Comparison of ENCODE assay signal across 7 cellular contexts in the genomic region with DNA sequence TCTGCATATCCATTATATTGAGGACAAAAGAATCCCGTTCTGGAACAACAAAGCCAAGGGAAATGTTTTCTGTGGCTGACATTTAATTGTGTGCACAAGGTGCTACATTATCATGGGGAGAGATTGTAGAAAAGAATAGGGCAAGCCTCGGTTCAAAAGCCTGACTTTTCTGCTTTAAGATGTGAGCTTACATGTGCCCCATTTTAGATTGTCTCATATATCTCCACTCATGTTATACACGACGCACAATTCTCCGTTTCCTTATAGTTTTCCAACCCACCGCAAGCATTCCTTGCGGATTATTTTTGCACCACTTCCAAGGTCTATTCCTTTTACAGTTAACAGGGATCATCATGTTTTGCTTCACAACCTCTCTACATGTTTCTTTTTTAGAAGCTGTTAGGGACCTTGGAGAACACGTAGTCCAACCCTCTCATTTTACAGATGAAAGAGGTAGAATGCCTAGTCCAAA.
DNase-seq lines count a peak whose midpoint lies in the region; ATAC-seq and TF ChIP-seq lines count a peak whose summit lies in the region.

No MANE protein-coding gene starts in this region.

- H3K4me3 ChIP-seq in GM23338, result peak overlapping the region; percentile 65
- peak overlapping the region in 3 of 7 experiments; percentile 44 to 66 (median 57) for H3K4me3 ChIP-seq in skin epidermis

- TF ChIP-seq CTCF in GM23338 (conservative IDR thresholded peaks at IDR 0.05; ENCODE audit: low read depth in 2 of 2), result no peak
- peak; percentile 54 for TF ChIP-seq CTCF in glutamatergic neuron (IDR thresholded peaks at IDR 0.05; ENCODE audit: partially characterized antibody, unreplicated experiment)

- H3K27me3 Mint-ChIP-seq in GM23338 (ENCODE audit: insufficient read depth, low read depth, poor library complexity), result peaks cover 18% of the 10 kb centered on the region
- H3K27me3 Mint-ChIP-seq in T-cell, result peaks cover 8 to 23% of the 10 kb centered on the region in 2 donors
- H3K27me3 Mint-ChIP-seq in glutamatergic neuron (ENCODE audit: unreplicated experiment), result peaks cover 8% of the 10 kb centered on the region

- H3K4me1 ChIP-seq in GM23338 (ENCODE audit: insufficient read depth), result peaks cover 41% of the 10 kb centered on the region

- peak overlapping the region; percentile 83 for H3K4me2 ChIP-seq in GM23338

- H3K36me3 ChIP-seq in GM23338 (ENCODE audit: insufficient read depth), result no peaks in the 10 kb centered on the region

- no peaks in the 10 kb centered on the region for H3K79me2 ChIP-seq in GM23338 (replicated peaks; ENCODE audit: insufficient read depth)

- H3K9me2 ChIP-seq in GM23338 (ENCODE audit: insufficient read depth), result 0 out of 2 replicates have a peak, but pooled peaks cover 3% of the 10 kb centered on the region

- ATAC-seq in GM23338 (no peak), T-cell (replicated peaks in 1 of 4) (no peak), HG03196 (IDR thresholded peaks at IDR 0.05; ENCODE audit: unreplicated experiment) (no peak)

- H3K4me1 Mint-ChIP-seq in GM23338 (peaks cover 43% of the 10 kb centered on the region), T-cell (peaks cover 4 to 12% (median 5%) of the 10 kb centered on the region in 3 donors), glutamatergic neuron (ENCODE audit: low read depth, unreplicated experiment) (peaks cover 38% of the 10 kb centered on the region)

- H3F3A ChIP-seq in GM23338 (replicated peaks; ENCODE audit: low read depth), result no peaks in the 10 kb centered on the region; the same call in 1 of the 2 replicates

- DNase-seq in GM23338 (ENCODE audit: low spot score) (no peak), T-cell (no peak), glutamatergic neuron (no peak), T1000 (lab: John Stamatoyannopoulos, UW) (no peak), NCI-H1694 (lab: John Stamatoyannopoulos, UW) (no peak)

- H3K27ac ChIP-seq in GM23338 (ENCODE audit: low read depth), result no peak overlapping the region
- peak overlapping the region in 11 of 21 experiments; percentile 84 to 95 (median 91) for H3K27ac ChIP-seq in skin epidermis

- H3K27ac Mint-ChIP-seq in GM23338 (no peak overlapping the region), T-cell (no peak overlapping the region), glutamatergic neuron (ENCODE audit: unreplicated experiment) (peak overlapping the region; percentile 79)

- no peaks in the 10 kb centered on the region for H3K9me3 Mint-ChIP-seq in GM23338
- no peaks in the 10 kb centered on the region for H3K9me3 Mint-ChIP-seq in T-cell
- peaks cover 11% of the 10 kb centered on the region for H3K9me3 Mint-ChIP-seq in glutamatergic neuron (ENCODE audit: unreplicated experiment)

- CTCF ChIA-PET in T-cell (lab: Charles Lee), result interaction anchor here (0.6 to 4.3 kb wide), 15 partner anchors 10 to 650 kb away, joined by 3 to 32 read pairs (median 4); no protein-coding TSS in a partner anchor

- H2AFZ ChIP-seq in GM23338, result peak overlapping the region; percentile 56

- H3K36me3 Mint-ChIP-seq in GM23338 (ENCODE audit: low read depth) (no peaks in the 10 kb centered on the region), T-cell (no peaks in the 10 kb centered on the region), glutamatergic neuron (ENCODE audit: unreplicated experiment) (no peaks in the 10 kb centered on the region)

- H3K27me3 ChIP-seq in GM23338 (ENCODE audit: insufficient read depth), result peaks cover 26% of the 10 kb centered on the region

- POLR2A ChIA-PET in T-cell (lab: Charles Lee), result interaction anchor here in 1 of 2 donors (0.5 kb wide), 1 partner anchor 202 kb away, joined by 3 read pairs; no protein-coding TSS in a partner anchor

- H3K4me3 Mint-ChIP-seq in GM23338 (peak overlapping the region; percentile 61), T-cell (peak overlapping the region; percentile 68 to 78 (median 77)), glutamatergic neuron (ENCODE audit: unreplicated experiment) (peak overlapping the region; percentile 59)

- H4K20me1 ChIP-seq in GM23338 (replicated peaks; ENCODE audit: insufficient read depth), result no peaks in the 10 kb centered on the region

TF ChIP-seq in GM23338, 12 proteins besides CTCF, POLR2A, EP300 and RAD21:
- TF ChIP-seq STAT1 (IDR thresholded peaks at IDR 0.05; ENCODE audit: unreplicated experiment), result no peak
